1 cellular context compared by ENCODE assay signal in genomic region chr3:130635285-130635684, GRCh38.
TF ChIP-seq lines count a peak whose summit lies in the region.

No MANE protein-coding gene starts in this region.

TF ChIP-seq in liver, 16 proteins besides CTCF, POLR2A, EP300 and RAD21 (continued from another document):
- TF ChIP-seq REST (IDR thresholded peaks at IDR 0.05) = no peak
- TF ChIP-seq ZBTB33 (IDR thresholded peaks at IDR 0.05) = no peak
- TF ChIP-seq SP1 (IDR thresholded peaks at IDR 0.05) = peak; percentile 58
- peak; percentile 34 for TF ChIP-seq HNF4G (IDR thresholded peaks at IDR 0.05)
- TF ChIP-seq EGR1 (IDR thresholded peaks at IDR 0.05; ENCODE audit: low read depth in 2 of 2) = no peak
- no peak for TF ChIP-seq YY1 (IDR thresholded peaks at IDR 0.05)
